1 cellular context compared by ENCODE assay signal in the genomic region with DNA sequence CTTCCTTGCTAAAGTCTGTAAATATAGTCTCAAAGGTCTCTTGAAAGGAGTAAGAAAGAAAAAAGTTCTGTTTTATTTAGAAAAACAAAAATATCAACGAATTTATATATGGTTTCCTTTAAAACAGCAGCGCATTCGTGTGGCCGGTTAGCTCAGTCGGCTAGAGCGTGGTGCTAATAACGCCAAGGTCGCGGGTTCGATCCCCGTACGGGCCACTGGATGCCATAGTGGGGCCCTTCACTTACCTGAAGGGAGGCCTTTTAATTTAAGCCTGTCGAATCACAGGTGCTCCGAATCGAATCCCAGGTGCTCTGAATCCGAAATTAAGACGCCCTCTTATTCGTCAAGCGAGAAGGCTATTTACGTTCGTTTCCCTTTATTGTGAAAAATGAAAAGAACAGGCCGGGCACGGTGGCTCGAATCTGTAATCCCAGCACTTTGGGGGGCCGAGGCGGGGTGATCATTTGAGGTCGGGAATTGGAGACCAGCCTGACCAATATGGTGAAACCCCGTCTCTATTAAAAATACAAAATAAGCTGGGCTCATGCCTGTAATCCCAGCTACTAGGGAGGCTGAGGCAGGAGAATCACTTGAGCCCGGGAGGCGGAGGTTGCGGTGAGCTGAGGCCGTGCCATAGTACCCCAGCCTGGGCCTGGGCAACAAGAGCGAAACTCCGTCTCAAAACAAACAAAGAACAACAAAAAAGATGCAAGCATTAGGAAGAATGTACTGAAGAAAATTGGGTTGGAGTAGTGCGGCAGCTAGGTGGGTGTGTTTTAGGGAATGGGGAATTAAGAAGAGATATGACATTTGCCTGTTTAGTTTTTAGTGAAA.
A peak's percentile ranks its signal among the peaks of the same experiment; 100 is the strongest.
TF ChIP-seq lines count a peak whose summit lies in the region.

No MANE protein-coding gene starts in this region.

TF ChIP-seq in K562, 482 proteins besides CTCF, POLR2A, EP300 and RAD21 (continued from another document and continues in another):
- TF ChIP-seq, protein P1, sequence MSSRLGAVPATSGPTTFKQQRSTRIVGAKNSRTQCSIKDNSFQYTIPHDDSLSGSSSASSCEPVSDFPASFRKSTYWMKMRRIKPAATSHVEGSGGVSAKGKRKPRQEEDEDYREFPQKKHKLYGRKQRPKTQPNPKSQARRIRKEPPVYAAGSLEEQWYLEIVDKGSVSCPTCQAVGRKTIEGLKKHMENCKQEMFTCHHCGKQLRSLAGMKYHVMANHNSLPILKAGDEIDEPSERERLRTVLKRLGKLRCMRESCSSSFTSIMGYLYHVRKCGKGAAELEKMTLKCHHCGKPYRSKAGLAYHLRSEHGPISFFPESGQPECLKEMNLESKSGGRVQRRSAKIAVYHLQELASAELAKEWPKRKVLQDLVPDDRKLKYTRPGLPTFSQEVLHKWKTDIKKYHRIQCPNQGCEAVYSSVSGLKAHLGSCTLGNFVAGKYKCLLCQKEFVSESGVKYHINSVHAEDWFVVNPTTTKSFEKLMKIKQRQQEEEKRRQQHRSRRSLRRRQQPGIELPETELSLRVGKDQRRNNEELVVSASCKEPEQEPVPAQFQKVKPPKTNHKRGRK (tag; IDR thresholded peaks at IDR 0.05), result no peak
- TF ChIP-seq BRD4 (IDR thresholded peaks at IDR 0.05) (peak; percentile 80; the same call in 1 of the 2 replicates), CTBP1 (IDR thresholded peaks at IDR 0.05; ENCODE audit: borderline replicate concordance) (peak; percentile 87), MAFF (IDR thresholded peaks at IDR 0.05; ENCODE audit: low read length) (no peak), FOSL1 (tag; conservative IDR thresholded peaks at IDR 0.05) (peak; percentile 44), HDAC2 (IDR thresholded peaks at IDR 0.05) (peak; percentile 28; the same call in 1 of the 2 replicates), NONO (IDR thresholded peaks at IDR 0.05; ENCODE audit: low read depth in 2 of 2, low read length in 1 of 2) (0 out of 4 replicates have a peak, but pooled peaks of 1 of the 2 experiments have one; percentile 18), SOX6 (IDR thresholded peaks at IDR 0.05) (peak; percentile 64; the same call in 1 of the 2 replicates), DACH1 (IDR thresholded peaks at IDR 0.05; ENCODE audit: partially characterized antibody) (no peak), ZNF41 (CRISPR knock-in tag; conservative IDR thresholded peaks at IDR 0.05) (no peak), RAD51 (IDR thresholded peaks at IDR 0.05; ENCODE audit: borderline replicate concordance, low read depth) (no peak), SMAD2 (IDR thresholded peaks at IDR 0.05; ENCODE audit: low read depth, low read length) (no peak), NR2C1 (IDR thresholded peaks at IDR 0.05) (no peak), NR2C1 (tag; IDR thresholded peaks at IDR 0.05) (peak; percentile 14; the same call in 1 of the 2 replicates), CHD4 (IDR thresholded peaks at IDR 0.05; ENCODE audit: insufficient read depth, insufficient replicate concordance, low read depth, low read length, poor library complexity, severe bottlenecking) (peak; percentile 84), CXXC5 (CRISPR knock-in tag; IDR thresholded peaks at IDR 0.05) (peak; percentile 78), ATF1 (CRISPR knock-in tag; IDR thresholded peaks at IDR 0.05) (no peak), ATF1 (tag; IDR thresholded peaks at IDR 0.05) (peak; percentile 37), NFYB (IDR thresholded peaks at IDR 0.05; ENCODE audit: extremely low read depth, insufficient read length) (no peak), ZNF551 (CRISPR knock-in tag; IDR thresholded peaks at IDR 0.05) (no peak), GATAD2B (IDR thresholded peaks at IDR 0.05; ENCODE audit: borderline replicate concordance) (peak; percentile 85), U2AF2 (optimal IDR thresholded peaks at IDR 0.05; ENCODE audit: low read depth, low read length) (no peak), JUNB (CRISPR knock-in tag; conservative IDR thresholded peaks at IDR 0.05) (no peak), ZNF696 (CRISPR knock-in tag; conservative IDR thresholded peaks at IDR 0.05) (no peak), SP2 (IDR thresholded peaks at IDR 0.05; ENCODE audit: extremely low read depth, low read depth, low read length, poor library complexity, severe bottlenecking) (no peak), CBFA2T2 (conservative IDR thresholded peaks at IDR 0.05) (no peak), NBN (IDR thresholded peaks at IDR 0.05; ENCODE audit: low read depth) (0 out of 2 replicates have a peak, but pooled peaks have one; percentile 35), CSDE1 (IDR thresholded peaks at IDR 0.05) (peak in 1 of 2 experiments; percentile 65; a peak in 1 of 4 replicates), CBFA2T3 (IDR thresholded peaks at IDR 0.05) (no peak), YY1 (IDR thresholded peaks at IDR 0.05; ENCODE audit: borderline replicate concordance in 1 of 3, control insufficient read depth in 1 of 3, extremely low read depth in 1 of 3, insufficient read depth in 3 of 3, insufficient read length in 1 of 3, insufficient replicate concordance in 2 of 3, low read depth in 1 of 3, low read length in 2 of 3) (peak in 2 of 3 experiments; percentile 21 to 34), MEIS2 (IDR thresholded peaks at IDR 0.05; ENCODE audit: partially characterized antibody) (no peak), ZNF764 (CRISPR knock-in tag; IDR thresholded peaks at IDR 0.05; ENCODE audit: low read depth) (peak; percentile 88), NR4A1 (CRISPR knock-in tag; IDR thresholded peaks at IDR 0.05) (no peak), NR4A1 (tag; IDR thresholded peaks at IDR 0.05) (no peak), ZC3H8 (IDR thresholded peaks at IDR 0.05) (0 out of 2 replicates have a peak, but pooled peaks have one; percentile 28), MTA3 (IDR thresholded peaks at IDR 0.05; ENCODE audit: borderline replicate concordance) (peak; percentile 81), CHD2 (IDR thresholded peaks at IDR 0.05; ENCODE audit: low read depth, low read length) (no peak), ZBTB1 (CRISPR knock-in tag; IDR thresholded peaks at IDR 0.05; ENCODE audit: borderline replicate concordance, low read depth) (no peak), RBM17 (IDR thresholded peaks at IDR 0.05; ENCODE audit: borderline replicate concordance, low read depth, low read length) (no peak), ZFP36 (IDR thresholded peaks at IDR 0.05; ENCODE audit: low read depth, low read length, partially characterized antibody) (peak; percentile 21), NR3C1 (CRISPR knock-in tag; IDR thresholded peaks at IDR 0.05) (no peak), ZEB2 (IDR thresholded peaks at IDR 0.05) (peak; percentile 99)
- TF ChIP-seq, protein P2, sequence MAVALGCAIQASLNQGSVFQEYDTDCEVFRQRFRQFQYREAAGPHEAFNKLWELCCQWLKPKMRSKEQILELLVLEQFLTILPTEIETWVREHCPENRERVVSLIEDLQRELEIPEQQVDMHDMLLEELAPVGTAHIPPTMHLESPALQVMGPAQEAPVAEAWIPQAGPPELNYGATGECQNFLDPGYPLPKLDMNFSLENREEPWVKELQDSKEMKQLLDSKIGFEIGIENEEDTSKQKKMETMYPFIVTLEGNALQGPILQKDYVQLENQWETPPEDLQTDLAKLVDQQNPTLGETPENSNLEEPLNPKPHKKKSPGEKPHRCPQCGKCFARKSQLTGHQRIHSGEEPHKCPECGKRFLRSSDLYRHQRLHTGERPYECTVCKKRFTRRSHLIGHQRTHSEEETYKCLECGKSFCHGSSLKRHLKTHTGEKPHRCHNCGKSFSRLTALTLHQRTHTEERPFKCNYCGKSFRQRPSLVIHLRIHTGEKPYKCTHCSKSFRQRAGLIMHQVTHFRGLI (CRISPR knock-in tag; IDR thresholded peaks at IDR 0.05), result no peak
- TF ChIP-seq, protein P3, sequence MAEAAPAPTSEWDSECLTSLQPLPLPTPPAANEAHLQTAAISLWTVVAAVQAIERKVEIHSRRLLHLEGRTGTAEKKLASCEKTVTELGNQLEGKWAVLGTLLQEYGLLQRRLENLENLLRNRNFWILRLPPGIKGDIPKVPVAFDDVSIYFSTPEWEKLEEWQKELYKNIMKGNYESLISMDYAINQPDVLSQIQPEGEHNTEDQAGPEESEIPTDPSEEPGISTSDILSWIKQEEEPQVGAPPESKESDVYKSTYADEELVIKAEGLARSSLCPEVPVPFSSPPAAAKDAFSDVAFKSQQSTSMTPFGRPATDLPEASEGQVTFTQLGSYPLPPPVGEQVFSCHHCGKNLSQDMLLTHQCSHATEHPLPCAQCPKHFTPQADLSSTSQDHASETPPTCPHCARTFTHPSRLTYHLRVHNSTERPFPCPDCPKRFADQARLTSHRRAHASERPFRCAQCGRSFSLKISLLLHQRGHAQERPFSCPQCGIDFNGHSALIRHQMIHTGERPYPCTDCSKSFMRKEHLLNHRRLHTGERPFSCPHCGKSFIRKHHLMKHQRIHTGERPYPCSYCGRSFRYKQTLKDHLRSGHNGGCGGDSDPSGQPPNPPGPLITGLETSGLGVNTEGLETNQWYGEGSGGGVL (CRISPR knock-in tag; IDR thresholded peaks at IDR 0.05), result no peak
- TF ChIP-seq, protein P4, sequence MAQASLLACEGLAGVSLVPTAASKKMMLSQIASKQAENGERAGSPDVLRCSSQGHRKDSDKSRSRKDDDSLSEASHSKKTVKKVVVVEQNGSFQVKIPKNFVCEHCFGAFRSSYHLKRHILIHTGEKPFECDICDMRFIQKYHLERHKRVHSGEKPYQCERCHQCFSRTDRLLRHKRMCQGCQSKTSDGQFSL (CRISPR knock-in tag; IDR thresholded peaks at IDR 0.05), result no peak
- TF ChIP-seq, protein P4 (tag; IDR thresholded peaks at IDR 0.05), result no peak
- TF ChIP-seq, protein P5, sequence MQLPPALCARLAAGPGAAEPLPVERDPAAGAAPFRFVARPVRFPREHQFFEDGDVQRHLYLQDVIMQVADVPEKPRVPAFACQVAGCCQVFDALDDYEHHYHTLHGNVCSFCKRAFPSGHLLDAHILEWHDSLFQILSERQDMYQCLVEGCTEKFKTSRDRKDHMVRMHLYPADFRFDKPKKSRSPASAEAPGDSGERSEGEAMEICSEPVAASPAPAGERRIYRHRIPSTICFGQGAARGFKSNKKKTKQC (CRISPR knock-in tag; IDR thresholded peaks at IDR 0.05), result no peak; the same call in 1 of the 2 replicates
- TF ChIP-seq, protein P6, sequence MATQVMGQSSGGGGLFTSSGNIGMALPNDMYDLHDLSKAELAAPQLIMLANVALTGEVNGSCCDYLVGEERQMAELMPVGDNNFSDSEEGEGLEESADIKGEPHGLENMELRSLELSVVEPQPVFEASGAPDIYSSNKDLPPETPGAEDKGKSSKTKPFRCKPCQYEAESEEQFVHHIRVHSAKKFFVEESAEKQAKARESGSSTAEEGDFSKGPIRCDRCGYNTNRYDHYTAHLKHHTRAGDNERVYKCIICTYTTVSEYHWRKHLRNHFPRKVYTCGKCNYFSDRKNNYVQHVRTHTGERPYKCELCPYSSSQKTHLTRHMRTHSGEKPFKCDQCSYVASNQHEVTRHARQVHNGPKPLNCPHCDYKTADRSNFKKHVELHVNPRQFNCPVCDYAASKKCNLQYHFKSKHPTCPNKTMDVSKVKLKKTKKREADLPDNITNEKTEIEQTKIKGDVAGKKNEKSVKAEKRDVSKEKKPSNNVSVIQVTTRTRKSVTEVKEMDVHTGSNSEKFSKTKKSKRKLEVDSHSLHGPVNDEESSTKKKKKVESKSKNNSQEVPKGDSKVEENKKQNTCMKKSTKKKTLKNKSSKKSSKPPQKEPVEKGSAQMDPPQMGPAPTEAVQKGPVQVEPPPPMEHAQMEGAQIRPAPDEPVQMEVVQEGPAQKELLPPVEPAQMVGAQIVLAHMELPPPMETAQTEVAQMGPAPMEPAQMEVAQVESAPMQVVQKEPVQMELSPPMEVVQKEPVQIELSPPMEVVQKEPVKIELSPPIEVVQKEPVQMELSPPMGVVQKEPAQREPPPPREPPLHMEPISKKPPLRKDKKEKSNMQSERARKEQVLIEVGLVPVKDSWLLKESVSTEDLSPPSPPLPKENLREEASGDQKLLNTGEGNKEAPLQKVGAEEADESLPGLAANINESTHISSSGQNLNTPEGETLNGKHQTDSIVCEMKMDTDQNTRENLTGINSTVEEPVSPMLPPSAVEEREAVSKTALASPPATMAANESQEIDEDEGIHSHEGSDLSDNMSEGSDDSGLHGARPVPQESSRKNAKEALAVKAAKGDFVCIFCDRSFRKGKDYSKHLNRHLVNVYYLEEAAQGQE (CRISPR knock-in tag; IDR thresholded peaks at IDR 0.05; ENCODE audit: low read depth), result 0 out of 2 replicates have a peak, but pooled peaks have one; percentile 23
- TF ChIP-seq, protein P7, sequence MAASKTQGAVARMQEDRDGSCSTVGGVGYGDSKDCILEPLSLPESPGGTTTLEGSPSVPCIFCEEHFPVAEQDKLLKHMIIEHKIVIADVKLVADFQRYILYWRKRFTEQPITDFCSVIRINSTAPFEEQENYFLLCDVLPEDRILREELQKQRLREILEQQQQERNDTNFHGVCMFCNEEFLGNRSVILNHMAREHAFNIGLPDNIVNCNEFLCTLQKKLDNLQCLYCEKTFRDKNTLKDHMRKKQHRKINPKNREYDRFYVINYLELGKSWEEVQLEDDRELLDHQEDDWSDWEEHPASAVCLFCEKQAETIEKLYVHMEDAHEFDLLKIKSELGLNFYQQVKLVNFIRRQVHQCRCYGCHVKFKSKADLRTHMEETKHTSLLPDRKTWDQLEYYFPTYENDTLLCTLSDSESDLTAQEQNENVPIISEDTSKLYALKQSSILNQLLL (CRISPR knock-in tag; IDR thresholded peaks at IDR 0.05; ENCODE audit: borderline replicate concordance), result no peak
- TF ChIP-seq, protein P8, sequence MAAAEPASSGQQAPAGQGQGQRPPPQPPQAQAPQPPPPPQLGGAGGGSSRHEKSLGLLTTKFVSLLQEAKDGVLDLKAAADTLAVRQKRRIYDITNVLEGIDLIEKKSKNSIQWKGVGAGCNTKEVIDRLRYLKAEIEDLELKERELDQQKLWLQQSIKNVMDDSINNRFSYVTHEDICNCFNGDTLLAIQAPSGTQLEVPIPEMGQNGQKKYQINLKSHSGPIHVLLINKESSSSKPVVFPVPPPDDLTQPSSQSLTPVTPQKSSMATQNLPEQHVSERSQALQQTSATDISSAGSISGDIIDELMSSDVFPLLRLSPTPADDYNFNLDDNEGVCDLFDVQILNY (CRISPR knock-in tag; IDR thresholded peaks at IDR 0.05), result no peak
- TF ChIP-seq, protein P9, sequence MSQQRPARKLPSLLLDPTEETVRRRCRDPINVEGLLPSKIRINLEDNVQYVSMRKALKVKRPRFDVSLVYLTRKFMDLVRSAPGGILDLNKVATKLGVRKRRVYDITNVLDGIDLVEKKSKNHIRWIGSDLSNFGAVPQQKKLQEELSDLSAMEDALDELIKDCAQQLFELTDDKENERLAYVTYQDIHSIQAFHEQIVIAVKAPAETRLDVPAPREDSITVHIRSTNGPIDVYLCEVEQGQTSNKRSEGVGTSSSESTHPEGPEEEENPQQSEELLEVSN (IDR thresholded peaks at IDR 0.05; ENCODE audit: borderline replicate concordance in 1 of 2, extremely low read depth in 1 of 2, insufficient read depth in 1 of 2, insufficient read length in 1 of 2, low read depth in 1 of 2, low read length in 1 of 2, poor library complexity in 1 of 2, severe bottlenecking in 1 of 2), result no peak
- TF ChIP-seq, protein P10, sequence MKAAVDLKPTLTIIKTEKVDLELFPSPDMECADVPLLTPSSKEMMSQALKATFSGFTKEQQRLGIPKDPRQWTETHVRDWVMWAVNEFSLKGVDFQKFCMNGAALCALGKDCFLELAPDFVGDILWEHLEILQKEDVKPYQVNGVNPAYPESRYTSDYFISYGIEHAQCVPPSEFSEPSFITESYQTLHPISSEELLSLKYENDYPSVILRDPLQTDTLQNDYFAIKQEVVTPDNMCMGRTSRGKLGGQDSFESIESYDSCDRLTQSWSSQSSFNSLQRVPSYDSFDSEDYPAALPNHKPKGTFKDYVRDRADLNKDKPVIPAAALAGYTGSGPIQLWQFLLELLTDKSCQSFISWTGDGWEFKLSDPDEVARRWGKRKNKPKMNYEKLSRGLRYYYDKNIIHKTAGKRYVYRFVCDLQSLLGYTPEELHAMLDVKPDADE (conservative IDR thresholded peaks at IDR 0.05; ENCODE audit: control insufficient read depth, low read depth, low read length), result no peak; the same call in 1 of the 2 replicates
